10 cellular contexts compared by ENCODE assay signal in genomic region chr11:105609341-105609781, GRCh38. TPM values are rescaled to one million over a fixed set of nuclear protein-coding genes. Genes with fewer than 3 reads are reported as not detected.
A peak's percentile ranks its signal among the peaks of the same experiment; 100 is the strongest.
DNase-seq lines count a peak whose midpoint lies in the region; ATAC-seq and TF ChIP-seq lines count a peak whose summit lies in the region.
"Had no signal": no experiment of that assay in that cellular context is flagged by ENCODE, and none has a peak within 500 bp of the region (broad histone marks: within the 10 kb centered on the region; RNA-seq: fewer than 3 reads in every experiment).

No MANE protein-coding gene starts in this region.

- H3K27me3 ChIP-seq in gastroesophageal sphincter: peaks cover 48% of the 10 kb centered on the region
- H3K27me3 ChIP-seq: BLaER1 had no signal

- H3K36me3 Mint-ChIP-seq in activated naive CD8-positive, alpha-beta T cell treated with anti-CD3 and anti-CD28 coated beads for 36 hours: no peaks in the 10 kb centered on the region

- H3K4me1 Mint-ChIP-seq in activated naive CD8-positive, alpha-beta T cell treated with anti-CD3 and anti-CD28 coated beads for 36 hours: peaks cover 17% of the 10 kb centered on the region

- WGBS in gastroesophageal sphincter (ENCODE audit: low coverage in 1 of 2), 2 donors: 23 to 29% methylated on average over 6 to 7 of the region's 7 CpGs

- ATAC-seq in GM21529 (IDR thresholded peaks at IDR 0.05; ENCODE audit: unreplicated experiment) (peak; percentile 75), gastroesophageal sphincter (no peak)

- TF ChIP-seq POLR2A in gastroesophageal sphincter (IDR thresholded peaks at IDR 0.05): no peak

- no peak for TF ChIP-seq CTCF in gastroesophageal sphincter (IDR thresholded peaks at IDR 0.05)

- peaks cover 41% of the 10 kb centered on the region for H3K27me3 Mint-ChIP-seq in activated naive CD8-positive, alpha-beta T cell treated with anti-CD3 and anti-CD28 coated beads for 36 hours

- H3K27ac ChIP-seq in gastroesophageal sphincter: no peak overlapping the region
- H3K27ac ChIP-seq: BLaER1 had no signal

- no peaks in the 10 kb centered on the region for H3K9me3 Mint-ChIP-seq in activated naive CD8-positive, alpha-beta T cell treated with anti-CD3 and anti-CD28 coated beads for 36 hours

- no peak for TF ChIP-seq EP300 in gastroesophageal sphincter (IDR thresholded peaks at IDR 0.05)

- H3K9me3 ChIP-seq in gastroesophageal sphincter: no peaks in the 10 kb centered on the region
- H3K9me3 ChIP-seq: BLaER1 had no signal

- H3K4me1 ChIP-seq in gastroesophageal sphincter: peaks cover 0 to 24% (median 14%) of the 10 kb centered on the region in 3 donors
- H3K4me1 ChIP-seq: BLaER1 had no signal

- no peaks in the 10 kb centered on the region for H3K36me3 ChIP-seq in gastroesophageal sphincter
- H3K36me3 ChIP-seq: BLaER1 had no signal

- H3K4me3 ChIP-seq in gastroesophageal sphincter: no peak overlapping the region
- H3K4me3 ChIP-seq: BLaER1 had no signal

- in situ Hi-C loops in KBM-7 (cut with MboI; ENCODE audit: low pct_unique_long_range_greater_than_20kb, low sequenced_read_pairs): no loop called here

- peak; percentile 51 to 65 for DNase-seq in NCI-H524 (lab: John Stamatoyannopoulos, UW)
- DNase-seq in NCI-H524 treated with DMSO at 0.1 percent for 48 hours (lab: John Stamatoyannopoulos, UW): no peak
- DNase-seq in KBM-7: peak; percentile 3
- peak; percentile 2 for DNase-seq in activated naive CD8-positive, alpha-beta T cell treated with anti-CD3 and anti-CD28 coated beads for 36 hours
- DNase-seq in islet precursor cell: peak; percentile 68
- no peak for DNase-seq in epidermal melanocyte (ENCODE audit: insufficient read length, low spot score)

- no peak overlapping the region for H3K4me3 Mint-ChIP-seq in activated naive CD8-positive, alpha-beta T cell treated with anti-CD3 and anti-CD28 coated beads for 36 hours

- H3K27ac Mint-ChIP-seq in activated naive CD8-positive, alpha-beta T cell treated with anti-CD3 and anti-CD28 coated beads for 36 hours: no peak overlapping the region
- H3K27ac Mint-ChIP-seq: activated naive CD4-positive, alpha-beta T cell treated with anti-CD3 and anti-CD28 coated beads, Interleukin-2, amount 50 U/mL, for 72 hours had no signal

RNA-seq across cellular contexts. Expression of gene GRIA4, which starts 0.5 kb away (rescaled TPM):
- total RNA-seq in activated naive CD8-positive, alpha-beta T cell treated with anti-CD3 and anti-CD28 coated beads for 36 hours: not detected
- total RNA-seq in gastroesophageal sphincter: 1 to 10 TPM in 1 of 4 donors, under 1 TPM in 1, not detected in 2; 0.47 to 1.2 TPM
- total RNA-seq: activated naive CD4-positive, alpha-beta T cell treated with anti-CD3 and anti-CD28 coated beads, Interleukin-2, amount 50 U/mL, for 72 hours had no signal

Comparison
In these comparisons a context has a peak if more than half of its experiments do, and no peak if none do; other contexts are left out.
1. DNase-seq: peak in NCI-H524 (2 of 2), KBM-7 (single experiment), activated naive CD8-positive, alpha-beta T cell treated with anti-CD3 and anti-CD28 coated beads for 36 hours (single experiment) and islet precursor cell (single experiment); none in NCI-H524 treated with DMSO at 0.1 percent for 48 hours (single experiment) and epidermal melanocyte (single experiment).